In the genomic region with DNA sequence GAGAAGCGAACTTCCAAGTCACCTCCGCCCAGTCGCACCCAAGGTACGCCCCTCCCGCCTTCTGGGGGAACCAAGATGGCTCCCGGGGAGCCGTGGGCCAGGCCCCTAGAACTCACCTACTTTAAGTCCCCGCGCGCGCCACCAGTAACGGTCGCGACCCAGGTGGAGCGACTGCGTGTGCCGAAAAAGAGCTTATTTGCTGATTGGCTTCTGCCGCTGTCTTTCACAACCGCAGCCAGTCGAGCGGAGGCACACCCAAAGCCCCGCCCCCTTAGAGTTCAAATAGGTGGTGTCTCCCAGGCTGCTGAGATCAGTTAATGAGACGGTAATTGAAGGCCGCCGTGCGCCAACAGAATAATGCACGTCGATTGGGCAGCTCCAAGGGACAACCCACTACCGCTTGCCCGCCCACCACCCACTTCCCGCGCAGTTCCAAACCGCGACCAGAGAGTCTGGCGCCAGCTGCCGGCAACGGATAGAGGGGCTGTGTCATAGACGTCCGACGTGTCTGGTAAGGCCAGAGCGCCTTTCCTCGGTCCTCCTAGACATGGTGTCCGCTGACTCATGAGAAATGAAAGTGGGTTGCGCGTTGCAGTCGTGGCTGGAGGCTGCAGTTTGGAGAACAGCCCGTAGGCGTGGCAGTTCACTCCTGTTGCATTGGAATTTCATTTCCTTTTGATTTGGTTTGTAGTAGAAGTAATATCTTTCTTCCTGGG, we compare ENCODE assay signal across 1 cellular context.
TF ChIP-seq lines count a peak whose summit lies in the region.

Gene MDC1 (minus strand): TSS at position 153 of the 716 bp plus-strand sequence. CDS start 2,106 bp downstream, outside the sequence.

TF ChIP-seq in K562, 482 proteins besides CTCF, POLR2A, EP300 and RAD21 (continued from another document and continues in another):
- TF ChIP-seq ZBTB26 (CRISPR knock-in tag; IDR thresholded peaks at IDR 0.05) (no peak), ZNF589 (CRISPR knock-in tag; IDR thresholded peaks at IDR 0.05; ENCODE audit: low read depth) (no peak), IFI16 (CRISPR knock-in tag; IDR thresholded peaks at IDR 0.05) (no peak), HNRNPLL (IDR thresholded peaks at IDR 0.05; ENCODE audit: low read depth, low read length, poor library complexity, severe bottlenecking) (peak; percentile 75), SREBF2 (CRISPR knock-in tag; IDR thresholded peaks at IDR 0.05) (no peak), SREBF1 (IDR thresholded peaks at IDR 0.05; ENCODE audit: borderline replicate concordance, low read depth, low read length) (0 out of 2 replicates have a peak, but pooled peaks have one; percentile 41), ATF7 (IDR thresholded peaks at IDR 0.05) (peak; percentile 96), DEAF1 (CRISPR knock-in tag; IDR thresholded peaks at IDR 0.05) (no peak), GTF2E2 (tag; IDR thresholded peaks at IDR 0.05) (peak; percentile 96; the same call in 1 of the 2 replicates), ZNF436 (CRISPR knock-in tag; IDR thresholded peaks at IDR 0.05) (peak; percentile 74; the same call in 1 of the 2 replicates), PTTG1 (tag; IDR thresholded peaks at IDR 0.05; ENCODE audit: low read depth) (no peak), KDM2B (CRISPR knock-in tag; IDR thresholded peaks at IDR 0.05) (peak; percentile 84; the same call in 1 of the 2 replicates), PTBP1 (IDR thresholded peaks at IDR 0.05; ENCODE audit: low read depth, low read length) (no peak), BMI1 (IDR thresholded peaks at IDR 0.05; ENCODE audit: low read length) (no peak), ZNF384 (IDR thresholded peaks at IDR 0.05; ENCODE audit: low read depth, low read length) (0 out of 2 replicates have a peak, but pooled peaks have one; percentile 30), PPARD (CRISPR knock-in tag; IDR thresholded peaks at IDR 0.05) (no peak), ZNF77 (CRISPR knock-in tag; IDR thresholded peaks at IDR 0.05) (no peak), NCOA1 (IDR thresholded peaks at IDR 0.05; ENCODE audit: low read depth) (no peak; the same call in 1 of the 2 replicates), HMG20B (CRISPR knock-in tag; IDR thresholded peaks at IDR 0.05) (no peak), FOXM1 (IDR thresholded peaks at IDR 0.05; ENCODE audit: low read depth) (peak; percentile 99), FOXM1 (CRISPR knock-in tag; IDR thresholded peaks at IDR 0.05; ENCODE audit: low read depth) (peak; percentile 89), ERF (CRISPR knock-in tag; IDR thresholded peaks at IDR 0.05) (peak; percentile 60; the same call in 1 of the 2 replicates), DNMT1 (IDR thresholded peaks at IDR 0.05) (no peak), FOXK1 (CRISPR knock-in tag; IDR thresholded peaks at IDR 0.05; ENCODE audit: borderline replicate concordance) (no peak), NONO (IDR thresholded peaks at IDR 0.05; ENCODE audit: low read depth in 2 of 2, low read length in 1 of 2) (no peak; a peak in 1 of 4 replicates), ZNF561 (CRISPR knock-in tag; conservative IDR thresholded peaks at IDR 0.05) (no peak), ZEB2 (IDR thresholded peaks at IDR 0.05) (peak; percentile 78), STAT5A (IDR thresholded peaks at IDR 0.05; ENCODE audit: borderline replicate concordance, low read length) (peak; percentile 59; the same call in 1 of the 2 replicates), ZNF143 (CRISPR knock-in tag; IDR thresholded peaks at IDR 0.05) (no peak), PHB (CRISPR knock-in tag; IDR thresholded peaks at IDR 0.05) (no peak), MTA2 (IDR thresholded peaks at IDR 0.05; ENCODE audit: low read depth) (no peak), MCM5 (IDR thresholded peaks at IDR 0.05; ENCODE audit: low read depth) (no peak), ETS2 (tag; IDR thresholded peaks at IDR 0.05; ENCODE audit: borderline replicate concordance, poor library complexity, severe bottlenecking) (no peak), STAG1 (CRISPR knock-in tag; IDR thresholded peaks at IDR 0.05; ENCODE audit: borderline replicate concordance) (no peak), PCBP2 (IDR thresholded peaks at IDR 0.05; ENCODE audit: low read depth, low read length, poor library complexity, severe bottlenecking) (no peak), CSDE1 (IDR thresholded peaks at IDR 0.05) (peak in 1 of 2 experiments; percentile 62; a peak in 1 of 4 replicates), ZNF586 (CRISPR knock-in tag; conservative IDR thresholded peaks at IDR 0.05) (no peak)
- TF ChIP-seq, protein P1, sequence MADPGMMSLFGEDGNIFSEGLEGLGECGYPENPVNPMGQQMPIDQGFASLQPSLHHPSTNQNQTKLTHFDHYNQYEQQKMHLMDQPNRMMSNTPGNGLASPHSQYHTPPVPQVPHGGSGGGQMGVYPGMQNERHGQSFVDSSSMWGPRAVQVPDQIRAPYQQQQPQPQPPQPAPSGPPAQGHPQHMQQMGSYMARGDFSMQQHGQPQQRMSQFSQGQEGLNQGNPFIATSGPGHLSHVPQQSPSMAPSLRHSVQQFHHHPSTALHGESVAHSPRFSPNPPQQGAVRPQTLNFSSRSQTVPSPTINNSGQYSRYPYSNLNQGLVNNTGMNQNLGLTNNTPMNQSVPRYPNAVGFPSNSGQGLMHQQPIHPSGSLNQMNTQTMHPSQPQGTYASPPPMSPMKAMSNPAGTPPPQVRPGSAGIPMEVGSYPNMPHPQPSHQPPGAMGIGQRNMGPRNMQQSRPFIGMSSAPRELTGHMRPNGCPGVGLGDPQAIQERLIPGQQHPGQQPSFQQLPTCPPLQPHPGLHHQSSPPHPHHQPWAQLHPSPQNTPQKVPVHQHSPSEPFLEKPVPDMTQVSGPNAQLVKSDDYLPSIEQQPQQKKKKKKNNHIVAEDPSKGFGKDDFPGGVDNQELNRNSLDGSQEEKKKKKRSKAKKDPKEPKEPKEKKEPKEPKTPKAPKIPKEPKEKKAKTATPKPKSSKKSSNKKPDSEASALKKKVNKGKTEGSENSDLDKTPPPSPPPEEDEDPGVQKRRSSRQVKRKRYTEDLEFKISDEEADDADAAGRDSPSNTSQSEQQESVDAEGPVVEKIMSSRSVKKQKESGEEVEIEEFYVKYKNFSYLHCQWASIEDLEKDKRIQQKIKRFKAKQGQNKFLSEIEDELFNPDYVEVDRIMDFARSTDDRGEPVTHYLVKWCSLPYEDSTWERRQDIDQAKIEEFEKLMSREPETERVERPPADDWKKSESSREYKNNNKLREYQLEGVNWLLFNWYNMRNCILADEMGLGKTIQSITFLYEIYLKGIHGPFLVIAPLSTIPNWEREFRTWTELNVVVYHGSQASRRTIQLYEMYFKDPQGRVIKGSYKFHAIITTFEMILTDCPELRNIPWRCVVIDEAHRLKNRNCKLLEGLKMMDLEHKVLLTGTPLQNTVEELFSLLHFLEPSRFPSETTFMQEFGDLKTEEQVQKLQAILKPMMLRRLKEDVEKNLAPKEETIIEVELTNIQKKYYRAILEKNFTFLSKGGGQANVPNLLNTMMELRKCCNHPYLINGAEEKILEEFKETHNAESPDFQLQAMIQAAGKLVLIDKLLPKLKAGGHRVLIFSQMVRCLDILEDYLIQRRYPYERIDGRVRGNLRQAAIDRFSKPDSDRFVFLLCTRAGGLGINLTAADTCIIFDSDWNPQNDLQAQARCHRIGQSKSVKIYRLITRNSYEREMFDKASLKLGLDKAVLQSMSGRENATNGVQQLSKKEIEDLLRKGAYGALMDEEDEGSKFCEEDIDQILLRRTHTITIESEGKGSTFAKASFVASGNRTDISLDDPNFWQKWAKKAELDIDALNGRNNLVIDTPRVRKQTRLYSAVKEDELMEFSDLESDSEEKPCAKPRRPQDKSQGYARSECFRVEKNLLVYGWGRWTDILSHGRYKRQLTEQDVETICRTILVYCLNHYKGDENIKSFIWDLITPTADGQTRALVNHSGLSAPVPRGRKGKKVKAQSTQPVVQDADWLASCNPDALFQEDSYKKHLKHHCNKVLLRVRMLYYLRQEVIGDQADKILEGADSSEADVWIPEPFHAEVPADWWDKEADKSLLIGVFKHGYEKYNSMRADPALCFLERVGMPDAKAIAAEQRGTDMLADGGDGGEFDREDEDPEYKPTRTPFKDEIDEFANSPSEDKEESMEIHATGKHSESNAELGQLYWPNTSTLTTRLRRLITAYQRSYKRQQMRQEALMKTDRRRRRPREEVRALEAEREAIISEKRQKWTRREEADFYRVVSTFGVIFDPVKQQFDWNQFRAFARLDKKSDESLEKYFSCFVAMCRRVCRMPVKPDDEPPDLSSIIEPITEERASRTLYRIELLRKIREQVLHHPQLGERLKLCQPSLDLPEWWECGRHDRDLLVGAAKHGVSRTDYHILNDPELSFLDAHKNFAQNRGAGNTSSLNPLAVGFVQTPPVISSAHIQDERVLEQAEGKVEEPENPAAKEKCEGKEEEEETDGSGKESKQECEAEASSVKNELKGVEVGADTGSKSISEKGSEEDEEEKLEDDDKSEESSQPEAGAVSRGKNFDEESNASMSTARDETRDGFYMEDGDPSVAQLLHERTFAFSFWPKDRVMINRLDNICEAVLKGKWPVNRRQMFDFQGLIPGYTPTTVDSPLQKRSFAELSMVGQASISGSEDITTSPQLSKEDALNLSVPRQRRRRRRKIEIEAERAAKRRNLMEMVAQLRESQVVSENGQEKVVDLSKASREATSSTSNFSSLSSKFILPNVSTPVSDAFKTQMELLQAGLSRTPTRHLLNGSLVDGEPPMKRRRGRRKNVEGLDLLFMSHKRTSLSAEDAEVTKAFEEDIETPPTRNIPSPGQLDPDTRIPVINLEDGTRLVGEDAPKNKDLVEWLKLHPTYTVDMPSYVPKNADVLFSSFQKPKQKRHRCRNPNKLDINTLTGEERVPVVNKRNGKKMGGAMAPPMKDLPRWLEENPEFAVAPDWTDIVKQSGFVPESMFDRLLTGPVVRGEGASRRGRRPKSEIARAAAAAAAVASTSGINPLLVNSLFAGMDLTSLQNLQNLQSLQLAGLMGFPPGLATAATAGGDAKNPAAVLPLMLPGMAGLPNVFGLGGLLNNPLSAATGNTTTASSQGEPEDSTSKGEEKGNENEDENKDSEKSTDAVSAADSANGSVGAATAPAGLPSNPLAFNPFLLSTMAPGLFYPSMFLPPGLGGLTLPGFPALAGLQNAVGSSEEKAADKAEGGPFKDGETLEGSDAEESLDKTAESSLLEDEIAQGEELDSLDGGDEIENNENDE (IDR thresholded peaks at IDR 0.05; ENCODE audit: low read depth, low read length): no peak
- TF ChIP-seq, protein P2, sequence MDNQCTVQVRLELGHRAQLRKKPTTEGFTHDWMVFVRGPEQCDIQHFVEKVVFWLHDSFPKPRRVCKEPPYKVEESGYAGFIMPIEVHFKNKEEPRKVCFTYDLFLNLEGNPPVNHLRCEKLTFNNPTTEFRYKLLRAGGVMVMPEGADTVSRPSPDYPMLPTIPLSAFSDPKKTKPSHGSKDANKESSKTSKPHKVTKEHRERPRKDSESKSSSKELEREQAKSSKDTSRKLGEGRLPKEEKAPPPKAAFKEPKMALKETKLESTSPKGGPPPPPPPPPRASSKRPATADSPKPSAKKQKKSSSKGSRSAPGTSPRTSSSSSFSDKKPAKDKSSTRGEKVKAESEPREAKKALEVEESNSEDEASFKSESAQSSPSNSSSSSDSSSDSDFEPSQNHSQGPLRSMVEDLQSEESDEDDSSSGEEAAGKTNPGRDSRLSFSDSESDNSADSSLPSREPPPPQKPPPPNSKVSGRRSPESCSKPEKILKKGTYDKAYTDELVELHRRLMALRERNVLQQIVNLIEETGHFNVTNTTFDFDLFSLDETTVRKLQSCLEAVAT (IDR thresholded peaks at IDR 0.05): peak; percentile 50 to 72; a peak in 3 of 4 replicates
- TF ChIP-seq, protein P3, sequence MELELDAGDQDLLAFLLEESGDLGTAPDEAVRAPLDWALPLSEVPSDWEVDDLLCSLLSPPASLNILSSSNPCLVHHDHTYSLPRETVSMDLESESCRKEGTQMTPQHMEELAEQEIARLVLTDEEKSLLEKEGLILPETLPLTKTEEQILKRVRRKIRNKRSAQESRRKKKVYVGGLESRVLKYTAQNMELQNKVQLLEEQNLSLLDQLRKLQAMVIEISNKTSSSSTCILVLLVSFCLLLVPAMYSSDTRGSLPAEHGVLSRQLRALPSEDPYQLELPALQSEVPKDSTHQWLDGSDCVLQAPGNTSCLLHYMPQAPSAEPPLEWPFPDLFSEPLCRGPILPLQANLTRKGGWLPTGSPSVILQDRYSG (tag; conservative IDR thresholded peaks at IDR 0.05; ENCODE audit: low read depth): no peak
- TF ChIP-seq, protein P4, sequence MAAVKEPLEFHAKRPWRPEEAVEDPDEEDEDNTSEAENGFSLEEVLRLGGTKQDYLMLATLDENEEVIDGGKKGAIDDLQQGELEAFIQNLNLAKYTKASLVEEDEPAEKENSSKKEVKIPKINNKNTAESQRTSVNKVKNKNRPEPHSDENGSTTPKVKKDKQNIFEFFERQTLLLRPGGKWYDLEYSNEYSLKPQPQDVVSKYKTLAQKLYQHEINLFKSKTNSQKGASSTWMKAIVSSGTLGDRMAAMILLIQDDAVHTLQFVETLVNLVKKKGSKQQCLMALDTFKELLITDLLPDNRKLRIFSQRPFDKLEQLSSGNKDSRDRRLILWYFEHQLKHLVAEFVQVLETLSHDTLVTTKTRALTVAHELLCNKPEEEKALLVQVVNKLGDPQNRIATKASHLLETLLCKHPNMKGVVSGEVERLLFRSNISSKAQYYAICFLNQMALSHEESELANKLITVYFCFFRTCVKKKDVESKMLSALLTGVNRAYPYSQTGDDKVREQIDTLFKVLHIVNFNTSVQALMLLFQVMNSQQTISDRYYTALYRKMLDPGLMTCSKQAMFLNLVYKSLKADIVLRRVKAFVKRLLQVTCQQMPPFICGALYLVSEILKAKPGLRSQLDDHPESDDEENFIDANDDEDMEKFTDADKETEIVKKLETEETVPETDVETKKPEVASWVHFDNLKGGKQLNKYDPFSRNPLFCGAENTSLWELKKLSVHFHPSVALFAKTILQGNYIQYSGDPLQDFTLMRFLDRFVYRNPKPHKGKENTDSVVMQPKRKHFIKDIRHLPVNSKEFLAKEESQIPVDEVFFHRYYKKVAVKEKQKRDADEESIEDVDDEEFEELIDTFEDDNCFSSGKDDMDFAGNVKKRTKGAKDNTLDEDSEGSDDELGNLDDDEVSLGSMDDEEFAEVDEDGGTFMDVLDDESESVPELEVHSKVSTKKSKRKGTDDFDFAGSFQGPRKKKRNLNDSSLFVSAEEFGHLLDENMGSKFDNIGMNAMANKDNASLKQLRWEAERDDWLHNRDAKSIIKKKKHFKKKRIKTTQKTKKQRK (IDR thresholded peaks at IDR 0.05; ENCODE audit: borderline replicate concordance, low read depth, low read length): 0 out of 2 replicates have a peak, but pooled peaks have one; percentile 13
